Comparison of ENCODE assay signal across 1 cellular context in genomic region chr22:19779685-19780268, GRCh38.
TF ChIP-seq lines count a peak whose summit lies in the region.

No MANE protein-coding gene starts in this region.

TF ChIP-seq in HCT116, 20 proteins besides CTCF, POLR2A, EP300 and RAD21 (continued from another document):
- TF ChIP-seq SRF (IDR thresholded peaks at IDR 0.05; ENCODE audit: low read depth) = no peak
- no peak for TF ChIP-seq EGR1 (IDR thresholded peaks at IDR 0.05; ENCODE audit: low read depth)
- TF ChIP-seq POLR2AphosphoS5 (IDR thresholded peaks at IDR 0.05; ENCODE audit: low read depth, low read length) = no peak
- no peak for TF ChIP-seq FOSL1 (IDR thresholded peaks at IDR 0.05; ENCODE audit: low read depth)
